ENCODE assay signal across 10 cellular contexts in genomic region chr1:243727503-243728191, GRCh38.
DNase-seq lines count a peak whose midpoint lies in the region; ATAC-seq and TF ChIP-seq lines count a peak whose summit lies in the region.
"Had no signal": no experiment of that assay in that cellular context is flagged by ENCODE, and none has a peak within 500 bp of the region (broad histone marks: within the 10 kb centered on the region; RNA-seq: fewer than 3 reads in every experiment).

No MANE protein-coding gene starts in this region.

- no peaks in the 10 kb centered on the region for H3K27me3 ChIP-seq in dorsolateral prefrontal cortex
- H3K27me3 ChIP-seq in vagina, result no peaks in the 10 kb centered on the region
- H3K27me3 ChIP-seq: transverse colon had no signal

- no peaks in the 10 kb centered on the region for H3K9me3 ChIP-seq in vagina
- H3K9me3 ChIP-seq: transverse colon had no signal

- ATAC-seq in GM21528 (IDR thresholded peaks at IDR 0.05; ENCODE audit: low FRiP score, unreplicated experiment), result peak; percentile 80
- peak; percentile 89 for ATAC-seq in HG03354 (IDR thresholded peaks at IDR 0.05; ENCODE audit: poor library complexity, severe bottlenecking, unreplicated experiment)
- ATAC-seq in Right ventricle myocardium superior (ENCODE audit: poor library complexity), result no peak
- ATAC-seq: Panc1 had no signal

- no peaks in the 10 kb centered on the region for H3K36me3 ChIP-seq in vagina
- H3K36me3 ChIP-seq: transverse colon had no signal

- TF ChIP-seq CTCF in GM13977 (IDR thresholded peaks at IDR 0.05; ENCODE audit: extremely low read depth, insufficient read depth, missing control alignments) (no peak), dorsolateral prefrontal cortex (IDR thresholded peaks at IDR 0.05 in 54 of 56, conservative IDR thresholded peaks at IDR 0.05 in 2 of 56; ENCODE audit: low read depth in 1 of 56, partially characterized antibody in 56 of 56) (no peak), vagina (IDR thresholded peaks at IDR 0.05) (no peak)

- peaks cover 45% of the 10 kb centered on the region for H3K4me1 ChIP-seq in vagina

- H3K4me3 ChIP-seq in dorsolateral prefrontal cortex (no peak overlapping the region), vagina (no peak overlapping the region)
- H3K4me3 ChIP-seq: transverse colon had no signal

- intact Hi-C loops in dorsolateral prefrontal cortex (cut with DNase I) (no loop called here), vagina (cut with DNase I) (no loop called here), Right ventricle myocardium superior (cut with DNase I) (no loop called here)

- TF ChIP-seq POLR2A in vagina (IDR thresholded peaks at IDR 0.05), result no peak

- H3K27ac ChIP-seq in dorsolateral prefrontal cortex (peak overlapping the region in 30 of 59 donors; percentile 1 to 70 (median 38)), vagina (no peak overlapping the region)

- DNase-seq in GM13977 (ENCODE audit: low spot score) (peak; percentile 60), dorsolateral prefrontal cortex (no peak), vagina (ENCODE audit: extremely low spot score in 2 of 2) (no peak), Right ventricle myocardium superior (no peak), NCI-H1694 (lab: John Stamatoyannopoulos, UW) (no peak), NCI-H526 treated with DMSO at 0.1 percent for 48 hours (lab: John Stamatoyannopoulos, UW) (no peak)
- DNase-seq: transverse colon had no signal

- in situ Hi-C loops in GM13977 (cut with MboI; ENCODE audit: low pct_unique_long_range_greater_than_20kb, low sequenced_read_pairs, unreplicated experiment), result loop anchor here (25.0 kb wide), 1 partner anchor 390 kb away; no protein-coding TSS in a partner anchor
